Comparison of ENCODE assay signal across 9 cellular contexts in the genomic region with DNA sequence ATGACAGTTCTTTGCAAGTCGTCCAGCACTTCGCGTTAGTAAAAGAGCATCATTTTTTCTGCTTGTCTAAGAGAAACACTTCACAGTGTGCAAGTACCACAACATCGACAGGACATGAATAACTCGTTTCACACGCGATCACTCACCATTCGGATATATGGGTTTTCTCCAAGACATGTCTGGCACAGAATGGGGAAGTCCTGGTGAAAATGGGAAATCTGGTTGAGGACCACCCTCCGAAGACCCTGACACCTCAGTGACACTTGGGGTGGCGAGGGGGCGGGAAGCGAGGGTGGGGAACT. TPM values are rescaled to one million over a fixed set of nuclear protein-coding genes. Genes with fewer than 3 reads are reported as not detected.
DNase-seq lines count a peak whose midpoint lies in the region; ATAC-seq and TF ChIP-seq lines count a peak whose summit lies in the region.
"Had no signal": no experiment of that assay in that cellular context is flagged by ENCODE, and none has a peak within 500 bp of the region (broad histone marks: within the 10 kb centered on the region; RNA-seq: fewer than 3 reads in every experiment).

No MANE protein-coding gene starts in this region.

- 3% methylated on average over 8 to 12 of the region's 12 CpGs for WGBS in endodermal cell (ENCODE audit: insufficient coverage in 1 of 2, insufficient read length in 1 of 2), 2 experiments

- intact Hi-C loops in activated T-helper 1 cell treated with anti-CD3 and anti-CD28 coated beads, Interleukin-12 subunit alpha, Interleukin-12 subunit beta, Interleukin-2, Interleukin-4 antibody, amounts not matched to agents 30 ng/mL and 10 ng/mL and 1 ng/mL, durations not matched to agents 14 hours and 24 hours and 36 hours (cut with micrococcal nuclease): loop anchor here (1.0 to 5.0 kb wide), 12 partner anchors 43 to 739 kb away; a partner anchor contains a TSS

- H3K4me3 ChIP-seq in HUES6 (ENCODE audit: low read depth, low read length): peak overlapping the region; percentile 98
- H3K4me3 ChIP-seq in endodermal cell (ENCODE audit: low read length): peak overlapping the region; percentile 88

- H3K27ac ChIP-seq in HUES6 (ENCODE audit: low read depth, low read length) (no peak overlapping the region), endodermal cell (ENCODE audit: low read depth, low read length) (no peak overlapping the region)

- H3K36me3 Mint-ChIP-seq in endodermal cell (ENCODE audit: low read depth): peaks cover 35% of the 10 kb centered on the region
- H3K36me3 Mint-ChIP-seq in activated T-helper 1 cell treated with anti-CD3 and anti-CD28 coated beads, Interleukin-12 subunit alpha, Interleukin-12 subunit beta, Interleukin-2, Interleukin-4 antibody, amounts not matched to agents 30 ng/mL and 10 ng/mL and 1 ng/mL, durations not matched to agents 14 hours and 24 hours and 36 hours (ENCODE audit: low read depth): peaks cover 30% of the 10 kb centered on the region

- no peaks in the 10 kb centered on the region for H3K9me3 Mint-ChIP-seq in endodermal cell
- H3K9me3 Mint-ChIP-seq in activated T-helper 1 cell treated with anti-CD3 and anti-CD28 coated beads, Interleukin-12 subunit alpha, Interleukin-12 subunit beta, Interleukin-2, Interleukin-4 antibody, amounts not matched to agents 30 ng/mL and 10 ng/mL and 1 ng/mL, durations not matched to agents 14 hours and 24 hours and 36 hours: no peaks in the 10 kb centered on the region

- no peak overlapping the region for H3K4me3 Mint-ChIP-seq in endodermal cell
- no peak overlapping the region for H3K4me3 Mint-ChIP-seq in activated T-helper 1 cell treated with anti-CD3 and anti-CD28 coated beads, Interleukin-12 subunit alpha, Interleukin-12 subunit beta, Interleukin-2, Interleukin-4 antibody, amounts not matched to agents 30 ng/mL and 10 ng/mL and 1 ng/mL, durations not matched to agents 14 hours and 24 hours and 36 hours

- H3K27ac Mint-ChIP-seq in endodermal cell: no peak overlapping the region
- H3K27ac Mint-ChIP-seq in activated T-helper 1 cell treated with anti-CD3 and anti-CD28 coated beads, Interleukin-12 subunit alpha, Interleukin-12 subunit beta, Interleukin-2, Interleukin-4 antibody, amounts not matched to agents 30 ng/mL and 10 ng/mL and 1 ng/mL, durations not matched to agents 14 hours and 24 hours and 36 hours: no peak overlapping the region

- DNase-seq in endodermal cell (no peak), renal cortical epithelial cell (ENCODE audit: low read depth) (peak; percentile 15), NCI-H1105 treated with DMSO at 0.1 percent for 48 hours (lab: John Stamatoyannopoulos, UW) (no peak), 8988T (no peak), GM13977 (ENCODE audit: low spot score) (no peak)
- DNase-seq in activated T-helper 1 cell treated with anti-CD3 and anti-CD28 coated beads, Interleukin-12 subunit alpha, Interleukin-12 subunit beta, Interleukin-2, Interleukin-4 antibody, amounts not matched to agents 30 ng/mL and 10 ng/mL and 1 ng/mL, durations not matched to agents 14 hours and 24 hours and 36 hours (ENCODE audit: low spot score): no peak

- in situ Hi-C loops in GM13977 (cut with MboI; ENCODE audit: low pct_unique_long_range_greater_than_20kb, low sequenced_read_pairs, unreplicated experiment): no loop called here

- H3K36me3 ChIP-seq in HUES6 (ENCODE audit: control insufficient read depth, insufficient read depth, low read length) (peaks cover 37% of the 10 kb centered on the region), endodermal cell (ENCODE audit: control insufficient read depth, insufficient read depth, low read length) (peaks cover 41% of the 10 kb centered on the region)

- H3K27me3 Mint-ChIP-seq in endodermal cell (ENCODE audit: insufficient read depth): peaks cover 10% of the 10 kb centered on the region
- no peaks in the 10 kb centered on the region for H3K27me3 Mint-ChIP-seq in activated T-helper 1 cell treated with anti-CD3 and anti-CD28 coated beads, Interleukin-12 subunit alpha, Interleukin-12 subunit beta, Interleukin-2, Interleukin-4 antibody, amounts not matched to agents 30 ng/mL and 10 ng/mL and 1 ng/mL, durations not matched to agents 14 hours and 24 hours and 36 hours (ENCODE audit: insufficient read depth)

- H3K27me3 ChIP-seq in HUES6 (ENCODE audit: control insufficient read depth, insufficient read depth, low read length): no peaks in the 10 kb centered on the region
- H3K27me3 ChIP-seq in endodermal cell (ENCODE audit: control insufficient read depth, insufficient read depth, low read length, poor library complexity, severe bottlenecking): peaks cover 17% of the 10 kb centered on the region

- no peaks in the 10 kb centered on the region for H3K4me1 Mint-ChIP-seq in endodermal cell
- H3K4me1 Mint-ChIP-seq in activated T-helper 1 cell treated with anti-CD3 and anti-CD28 coated beads, Interleukin-12 subunit alpha, Interleukin-12 subunit beta, Interleukin-2, Interleukin-4 antibody, amounts not matched to agents 30 ng/mL and 10 ng/mL and 1 ng/mL, durations not matched to agents 14 hours and 24 hours and 36 hours (ENCODE audit: low read depth): peaks cover 5% of the 10 kb centered on the region

- H3K9ac ChIP-seq in HUES6 (ENCODE audit: low read length): peak overlapping the region; percentile 98
- peak overlapping the region; percentile 94 for H3K9ac ChIP-seq in endodermal cell (ENCODE audit: extremely low read depth, low read length, poor library complexity, severe bottlenecking)

- no peaks in the 10 kb centered on the region for H3K4me1 ChIP-seq in HUES6 (ENCODE audit: control insufficient read depth, insufficient read depth, low read length)
- H3K4me1 ChIP-seq in endodermal cell (ENCODE audit: control insufficient read depth, insufficient read depth, low read length): peaks cover 3% of the 10 kb centered on the region

- H3K9me3 ChIP-seq in HUES6 (ENCODE audit: control insufficient read depth, insufficient read depth, low read depth, low read length) (no peaks in the 10 kb centered on the region), endodermal cell (ENCODE audit: control insufficient read depth, low read length) (no peaks in the 10 kb centered on the region)

- peak; percentile 14 for ATAC-seq in GM18861 (IDR thresholded peaks at IDR 0.05; ENCODE audit: unreplicated experiment)

- TF ChIP-seq CTCF in endodermal cell (conservative IDR thresholded peaks at IDR 0.05): no peak
- TF ChIP-seq CTCF in GM13977 (IDR thresholded peaks at IDR 0.05; ENCODE audit: extremely low read depth, insufficient read depth, missing control alignments): no peak

RNA-seq across cellular contexts. Expression of a gene that starts 0.6 kb away (rescaled TPM):
- total RNA-seq in endodermal cell (10 to 100 TPM; 42.7 to 44.3 TPM), renal cortical epithelial cell (17.9 and 39.1 TPM in 2 replicates)
- 66.3 TPM for polyA plus RNA-seq in endodermal cell (2013, experiment 1 of 2)
- 58.8 TPM for polyA plus RNA-seq in endodermal cell (2013, experiment 2 of 2)
- 77.5 and 81.9 TPM in 2 replicates for total RNA-seq in activated T-helper 1 cell treated with anti-CD3 and anti-CD28 coated beads, Interleukin-12 subunit alpha, Interleukin-12 subunit beta, Interleukin-2, Interleukin-4 antibody, amounts not matched to agents 30 ng/mL and 10 ng/mL and 1 ng/mL, durations not matched to agents 14 hours and 24 hours and 36 hours

RNA-seq across cellular contexts. Expression of a gene that starts 39.2 kb away (rescaled TPM):
- total RNA-seq in endodermal cell: 10 to 100 TPM; 12.4 to 15.8 TPM
- 4.8 TPM for polyA plus RNA-seq in endodermal cell (2013, experiment 1 of 2)
- polyA plus RNA-seq in endodermal cell (2013, experiment 2 of 2): 3.3 TPM
- total RNA-seq in renal cortical epithelial cell: 0.45 and 0.87 TPM in 2 replicates
- total RNA-seq in activated T-helper 1 cell treated with anti-CD3 and anti-CD28 coated beads, Interleukin-12 subunit alpha, Interleukin-12 subunit beta, Interleukin-2, Interleukin-4 antibody, amounts not matched to agents 30 ng/mL and 10 ng/mL and 1 ng/mL, durations not matched to agents 14 hours and 24 hours and 36 hours: 0.49 and 0.51 TPM in 2 replicates
- total RNA-seq: SK-MEL-5 had no signal

RNA-seq across cellular contexts. Expression of a gene that starts 58.6 kb away (rescaled TPM):
- total RNA-seq in endodermal cell: 10 to 100 TPM; 51.5 to 64.3 TPM
- 67.7 TPM for polyA plus RNA-seq in endodermal cell (2013, experiment 1 of 2)
- polyA plus RNA-seq in endodermal cell (2013, experiment 2 of 2): 58.3 TPM
- 35.6 and 61.8 TPM in 2 replicates for total RNA-seq in renal cortical epithelial cell
- total RNA-seq in activated T-helper 1 cell treated with anti-CD3 and anti-CD28 coated beads, Interleukin-12 subunit alpha, Interleukin-12 subunit beta, Interleukin-2, Interleukin-4 antibody, amounts not matched to agents 30 ng/mL and 10 ng/mL and 1 ng/mL, durations not matched to agents 14 hours and 24 hours and 36 hours: 42.3 and 46.4 TPM in 2 replicates

RNA-seq across cellular contexts. Expression of a gene that starts 59.8 kb away (rescaled TPM):
- total RNA-seq in endodermal cell: 1 to 10 TPM; 4.2 to 4.5 TPM
- 3.8 TPM for polyA plus RNA-seq in endodermal cell (2013, experiment 1 of 2)
- polyA plus RNA-seq in endodermal cell (2013, experiment 2 of 2): 4.6 TPM
- 3.3 and 23.1 TPM in 2 replicates for total RNA-seq in renal cortical epithelial cell
- total RNA-seq in activated T-helper 1 cell treated with anti-CD3 and anti-CD28 coated beads, Interleukin-12 subunit alpha, Interleukin-12 subunit beta, Interleukin-2, Interleukin-4 antibody, amounts not matched to agents 30 ng/mL and 10 ng/mL and 1 ng/mL, durations not matched to agents 14 hours and 24 hours and 36 hours: not detected in 2 replicates
- total RNA-seq: SK-MEL-5 had no signal
